ENCODE assay signal across 17 cellular contexts in the genomic region with DNA sequence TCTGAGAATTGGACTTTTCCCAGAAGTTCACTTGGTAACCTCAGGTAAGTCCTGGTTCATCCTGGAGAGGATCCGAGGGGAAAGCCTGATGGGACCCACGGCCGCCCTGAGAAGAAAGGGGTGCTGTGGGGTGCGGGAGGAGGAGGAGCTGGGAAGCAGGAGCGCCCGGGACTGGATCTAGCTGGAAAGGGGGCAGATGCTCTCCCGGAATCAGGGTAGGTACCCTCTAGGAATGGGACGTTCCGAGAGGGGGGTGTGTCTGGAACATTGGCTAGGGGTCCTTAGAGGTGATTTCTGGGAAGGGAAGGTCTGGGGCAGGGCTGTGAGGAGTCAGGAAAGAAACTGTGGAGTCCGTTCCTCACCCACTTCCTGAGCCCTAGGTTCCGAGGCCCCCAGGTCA. TPM values are rescaled to one million over a fixed set of nuclear protein-coding genes. Genes with fewer than 3 reads are reported as not detected.
A peak's percentile ranks its signal among the peaks of the same experiment; 100 is the strongest.
DNase-seq lines count a peak whose midpoint lies in the region; ATAC-seq and TF ChIP-seq lines count a peak whose summit lies in the region.
"Had no signal": no experiment of that assay in that cellular context is flagged by ENCODE, and none has a peak within 500 bp of the region (broad histone marks: within the 10 kb centered on the region; RNA-seq: fewer than 3 reads in every experiment).

No MANE protein-coding gene starts in this region.

- 52% methylated on average over 11 of the region's 11 CpGs for WGBS in esophagus muscularis mucosa
- 48 to 66% (median 50%) methylated on average over 10 to 11 of the region's 11 CpGs for WGBS in spleen, 5 donors

- peaks cover 0 to 7% (median 2%) of the 10 kb centered on the region in 4 donors for H3K9me3 ChIP-seq in esophagus muscularis mucosa
- H3K9me3 ChIP-seq in parathyroid adenoma (ENCODE audit: control insufficient read depth, low read length): no peaks in the 10 kb centered on the region
- H3K9me3 ChIP-seq in upper lobe of right lung: no peaks in the 10 kb centered on the region
- peaks cover 0 to 87% (median 60%) of the 10 kb centered on the region in 8 donors for H3K9me3 ChIP-seq in spleen
- H3K9me3 ChIP-seq in CD8-positive, alpha-beta T cell (ENCODE audit: low read length): no peaks in the 10 kb centered on the region

- TF ChIP-seq EP300 in esophagus muscularis mucosa (IDR thresholded peaks at IDR 0.05): no peak

- peak; percentile 75 for DNase-seq in esophagus muscularis mucosa (ENCODE audit: extremely low spot score)
- no peak for DNase-seq in upper lobe of right lung
- no peak for DNase-seq in SW480 (ENCODE audit: low spot score)
- no peak for DNase-seq in spleen
- no peak for DNase-seq in CD8-positive, alpha-beta T cell
- DNase-seq: CD4-positive, alpha-beta memory T cell; DMS 273 treated with DMSO at 0.1 percent for 48 hours; DMS79; EL; GDM1; GM23248; H7; HCEC 1CT had no signal

- TF ChIP-seq POLR2A in esophagus muscularis mucosa (IDR thresholded peaks at IDR 0.05; ENCODE audit: low read depth) (no peak), spleen (IDR thresholded peaks at IDR 0.05) (no peak)

- peaks cover 0 to 10% (median 0%) of the 10 kb centered on the region in 4 donors for H3K4me1 ChIP-seq in esophagus muscularis mucosa
- no peaks in the 10 kb centered on the region for H3K4me1 ChIP-seq in parathyroid adenoma
- H3K4me1 ChIP-seq in upper lobe of right lung: no peaks in the 10 kb centered on the region
- H3K4me1 ChIP-seq in spleen: no peaks in the 10 kb centered on the region
- H3K4me1 ChIP-seq in CD8-positive, alpha-beta T cell (ENCODE audit: insufficient read depth, low read length): no peaks in the 10 kb centered on the region

- ATAC-seq in upper lobe of right lung: peak; percentile 28
- no peak for ATAC-seq in CD8-positive, alpha-beta T cell
- ATAC-seq: GM12878 had no signal

- no peak overlapping the region for H2AFZ ChIP-seq in parathyroid adenoma
- H2AFZ ChIP-seq: GM23248 had no signal

- no peaks in the 10 kb centered on the region for H3K36me3 ChIP-seq in esophagus muscularis mucosa
- no peaks in the 10 kb centered on the region for H3K36me3 ChIP-seq in parathyroid adenoma (ENCODE audit: control insufficient read depth, insufficient read depth, low read length)
- H3K36me3 ChIP-seq in upper lobe of right lung: no peaks in the 10 kb centered on the region
- no peaks in the 10 kb centered on the region for H3K36me3 ChIP-seq in spleen
- no peaks in the 10 kb centered on the region for H3K36me3 ChIP-seq in CD8-positive, alpha-beta T cell (ENCODE audit: insufficient read depth, low read length)

- CTCF ChIA-PET in CD8-positive, alpha-beta T cell (lab: Charles Lee): interaction anchor here (1.2 kb wide), 1 partner anchor 41 kb away, joined by 3 read pairs; no protein-coding TSS in a partner anchor

- H3K4me3 ChIP-seq in esophagus muscularis mucosa: peak overlapping the region in 1 of 4 donors; percentile 16
- peak overlapping the region; percentile 37 for H3K4me3 ChIP-seq in parathyroid adenoma (ENCODE audit: low read depth, low read length)
- no peak overlapping the region for H3K4me3 ChIP-seq in upper lobe of right lung
- H3K4me3 ChIP-seq in spleen: no peak overlapping the region
- H3K4me3 ChIP-seq in CD8-positive, alpha-beta T cell (ENCODE audit: low read depth, low read length): no peak overlapping the region
- H3K4me3 ChIP-seq: GM12878, GM23248 had no signal

- H3K4me3 Mint-ChIP-seq in CD8-positive, alpha-beta T cell: no peak overlapping the region

- H3K27me3 ChIP-seq in esophagus muscularis mucosa: peaks cover 0 to 33% (median 0%) of the 10 kb centered on the region in 4 donors
- H3K27me3 ChIP-seq in parathyroid adenoma (ENCODE audit: control insufficient read depth, insufficient read depth, low read length): no peaks in the 10 kb centered on the region
- H3K27me3 ChIP-seq in upper lobe of right lung: no peaks in the 10 kb centered on the region
- peaks cover 0 to 16% (median 0%) of the 10 kb centered on the region in 7 donors for H3K27me3 ChIP-seq in spleen (replicated peaks in 1 of 7)
- H3K27me3 ChIP-seq in CD8-positive, alpha-beta T cell (ENCODE audit: insufficient read depth, low read length): no peaks in the 10 kb centered on the region

- H3K27ac ChIP-seq in esophagus muscularis mucosa (replicated peaks in 1 of 4) (no peak overlapping the region), parathyroid adenoma (no peak overlapping the region), upper lobe of right lung (no peak overlapping the region), spleen (no peak overlapping the region)
- H3K27ac ChIP-seq in CD8-positive, alpha-beta T cell (ENCODE audit: low read depth, low read length): no peak overlapping the region
- H3K27ac ChIP-seq: GM23248 had no signal

- no peaks in the 10 kb centered on the region for H3K36me3 Mint-ChIP-seq in CD8-positive, alpha-beta T cell

- H3K9ac ChIP-seq in parathyroid adenoma: no peak overlapping the region
- H3K9ac ChIP-seq: GM23248 had no signal

- intact Hi-C loops in esophagus muscularis mucosa (cut with DNase I) (no loop called here), upper lobe of right lung (cut with DNase I) (no loop called here), spleen (cut with DNase I; ENCODE audit: low total_unique reads) (no loop called here)
- intact Hi-C loops in CD8-positive, alpha-beta T cell (cut with DNase I, micrococcal nuclease): no loop called here

- no peaks in the 10 kb centered on the region for H3K27me3 Mint-ChIP-seq in CD8-positive, alpha-beta T cell (ENCODE audit: low read depth)

- POLR2A ChIA-PET in CD8-positive, alpha-beta T cell (lab: Charles Lee): no interaction called here

- no peaks in the 10 kb centered on the region for H3K4me1 Mint-ChIP-seq in CD8-positive, alpha-beta T cell (ENCODE audit: low read depth)

- H3K27ac Mint-ChIP-seq in CD8-positive, alpha-beta T cell: no peak overlapping the region
- H3K27ac Mint-ChIP-seq: CD4-positive, alpha-beta memory T cell had no signal

- peak overlapping the region; percentile 58 for H3K4me2 ChIP-seq in parathyroid adenoma (ENCODE audit: low read length)

- H3K9me3 Mint-ChIP-seq in CD8-positive, alpha-beta T cell: peaks cover 23% of the 10 kb centered on the region

- TF ChIP-seq CTCF in esophagus muscularis mucosa (IDR thresholded peaks at IDR 0.05) (no peak), parathyroid adenoma (IDR thresholded peaks at IDR 0.05) (no peak), upper lobe of right lung (IDR thresholded peaks at IDR 0.05) (no peak), spleen (IDR thresholded peaks at IDR 0.05 in 8 of 11, conservative IDR thresholded peaks at IDR 0.05 in 3 of 11) (no peak)
- TF ChIP-seq CTCF in CD8-positive, alpha-beta T cell (IDR thresholded peaks at IDR 0.05): no peak

- H3K79me2 ChIP-seq in parathyroid adenoma: no peaks in the 10 kb centered on the region

RNA-seq across cellular contexts. Expression of gene ZNF492, which starts 38.7 kb away (rescaled TPM):
- total RNA-seq in esophagus muscularis mucosa: under 1 TPM; under 0.01 to 0.42 (median 0.15) TPM
- 0.29 TPM for total RNA-seq in upper lobe of right lung
- total RNA-seq in spleen: 1 to 10 TPM in 2 of 7 donors, under 1 TPM in 4, not detected in 1; 0.34 to 1.3 (median 0.83) TPM
- polyA plus RNA-seq in spleen: under 1 TPM; 0.04 to 0.33 (median 0.06) TPM
- total RNA-seq in CD8-positive, alpha-beta T cell: 1 to 10 TPM; 1.5 to 1.6 TPM
- total RNA-seq: A673, GM12878, H1, H7 had no signal
- polyA plus RNA-seq: GM12878, H1 had no signal
